In genomic region chr1:1116701-1117468, GRCh38 we compare ENCODE assay signal across 8 cellular contexts. TPM values are rescaled to one million over a fixed set of nuclear protein-coding genes. Genes with fewer than 3 reads are reported as not detected.
DNase-seq lines count a peak whose midpoint lies in the region; TF ChIP-seq lines count a peak whose summit lies in the region.

No MANE protein-coding gene starts in this region.

- WGBS in trophoblast cell (ENCODE audit: extremely low coverage, insufficient coverage, insufficient read length) = no CpG with 5 or more reads among the region's 47 CpGs

- H4K20me1 ChIP-seq in fibroblast of lung (ENCODE audit: control insufficient read depth, extremely low read depth, insufficient read depth, low read length) = no peaks in the 10 kb centered on the region

- H3K79me1 ChIP-seq in trophoblast cell (ENCODE audit: low read length) = peaks cover 4% of the 10 kb centered on the region

- no peaks in the 10 kb centered on the region for H3K36me3 ChIP-seq in fibroblast of lung (ENCODE audit: control insufficient read depth, insufficient read depth, low read length)
- H3K36me3 ChIP-seq in trophoblast cell (ENCODE audit: control insufficient read depth in 1 of 2, insufficient read depth in 2 of 2, low read length in 2 of 2) = peaks cover 12 to 15% of the 10 kb centered on the region in 2 experiments

- H3K4me2 ChIP-seq in fibroblast of lung (ENCODE audit: extremely low read depth, insufficient read depth, low read length) = peak overlapping the region; percentile 85
- H3K4me2 ChIP-seq in trophoblast cell (ENCODE audit: low read length) = peak overlapping the region; percentile 98

- H3K27me3 ChIP-seq in fibroblast of lung (ENCODE audit: control insufficient read depth, insufficient read depth, low read length) = no peaks in the 10 kb centered on the region
- H3K27me3 ChIP-seq in trophoblast cell (ENCODE audit: insufficient read depth, low read length) = no peaks in the 10 kb centered on the region

- no peaks in the 10 kb centered on the region for H3K4me1 ChIP-seq in fibroblast of lung (ENCODE audit: control insufficient read depth, extremely low read depth, insufficient read depth, low read length)
- peaks cover 2 to 4% of the 10 kb centered on the region in 2 experiments for H3K4me1 ChIP-seq in trophoblast cell (ENCODE audit: control insufficient read depth in 1 of 2, insufficient read depth in 2 of 2, low read length in 2 of 2)

- no peak overlapping the region for H2BK120ac ChIP-seq in trophoblast cell (ENCODE audit: insufficient read depth, low read length, poor library complexity)

- H4K12ac ChIP-seq in trophoblast cell (ENCODE audit: low read depth, low read length) = no peak overlapping the region

- H2AFZ ChIP-seq in fibroblast of lung (ENCODE audit: low read length) (peak overlapping the region; percentile 23), trophoblast cell (ENCODE audit: insufficient read depth, low read length, poor library complexity) (peak overlapping the region; percentile 86)

- TF ChIP-seq CTCF in HFF-Myc (IDR thresholded peaks at IDR 0.05; ENCODE audit: low read depth, low read length, missing control alignments) = no peak
- no peak for TF ChIP-seq CTCF in fibroblast of lung (conservative IDR thresholded peaks at IDR 0.05 in 1 of 2, IDR thresholded peaks at IDR 0.05 in 1 of 2; ENCODE audit: low read depth in 1 of 2, low read length in 2 of 2)
- TF ChIP-seq CTCF in GM20000 (IDR thresholded peaks at IDR 0.05; ENCODE audit: extremely low read depth, missing control alignments) = no peak

- peaks cover 15% of the 10 kb centered on the region for H3K4me1 Mint-ChIP-seq in activated CD4-positive, alpha-beta memory T cell treated with anti-CD3 and anti-CD28 coated beads, Interleukin-2, amount 10 ng/mL, durations not matched to agents 7 days and 5 days

- H3K79me2 ChIP-seq in fibroblast of lung (ENCODE audit: control insufficient read depth, insufficient read depth, low read length) (no peaks in the 10 kb centered on the region), trophoblast cell (ENCODE audit: control insufficient read depth, insufficient read depth, low read length, poor library complexity) (no peaks in the 10 kb centered on the region)

- DNase-seq in AG08395 (ENCODE audit: low spot score) = peak; percentile 12
- no peak for DNase-seq in HFF-Myc (ENCODE audit: extremely low read depth, low read depth)
- DNase-seq in activated CD4-positive, alpha-beta memory T cell treated with anti-CD3 and anti-CD28 coated beads, Interleukin-2, amount 10 ng/mL, durations not matched to agents 7 days and 5 days = peak; percentile 47
- DNase-seq in fibroblast of lung (ENCODE audit: low read depth in 2 of 2) = peak in 1 of 2 donors; percentile 16
- DNase-seq in trophoblast cell = peak; percentile 43 to 68
- no peak for DNase-seq in DMS114 treated with DMSO at 0.1 percent for 48 hours (lab: John Stamatoyannopoulos, UW; ENCODE audit: unreplicated experiment)
- no peak for DNase-seq in GM20000 (ENCODE audit: low spot score)
- DNase-seq in epidermal melanocyte (ENCODE audit: insufficient read length, low spot score) = no peak

- H3K9me3 Mint-ChIP-seq in activated CD4-positive, alpha-beta memory T cell treated with anti-CD3 and anti-CD28 coated beads, Interleukin-2, amount 10 ng/mL, durations not matched to agents 7 days and 5 days = peaks cover 13% of the 10 kb centered on the region

- no peak overlapping the region for H3K27ac ChIP-seq in fibroblast of lung (ENCODE audit: insufficient read depth, low read length)
- H3K27ac ChIP-seq in trophoblast cell (ENCODE audit: low read depth, low read length) = no peak overlapping the region

- H3K4me3 ChIP-seq in HFF-Myc (replicated peaks; ENCODE audit: low read depth, low read length) (peak overlapping the region; percentile 63), fibroblast of lung (replicated peaks in 1 of 4; ENCODE audit: control extremely low read depth in 1 of 4, insufficient read depth in 1 of 4, low read depth in 3 of 4, low read length in 4 of 4) (peak overlapping the region; percentile 9 to 60 (median 43)), trophoblast cell (ENCODE audit: low read depth, low read length) (peak overlapping the region; percentile 77)

- H3K9me3 ChIP-seq in fibroblast of lung (ENCODE audit: control insufficient read depth, insufficient read depth, low read depth, low read length) (no peaks in the 10 kb centered on the region), trophoblast cell (ENCODE audit: insufficient read depth, low read depth, low read length) (peaks cover 18% of the 10 kb centered on the region)

- no peak overlapping the region for H2AK5ac ChIP-seq in trophoblast cell (ENCODE audit: low read length)

- peaks cover 15% of the 10 kb centered on the region for H3K27me3 Mint-ChIP-seq in activated CD4-positive, alpha-beta memory T cell treated with anti-CD3 and anti-CD28 coated beads, Interleukin-2, amount 10 ng/mL, durations not matched to agents 7 days and 5 days

- CTCF ChIA-PET in activated CD4-positive, alpha-beta memory T cell treated with anti-CD3 and anti-CD28 coated beads, Interleukin-2, amount 10 ng/mL, durations not matched to agents 7 days and 5 days (lab: Charles Lee) = interaction anchor here (1.0 to 1.4 kb wide), 2 partner anchors 84 to 114 kb away, joined by 3 to 4 read pairs; no protein-coding TSS in a partner anchor

- POLR2A ChIA-PET in activated CD4-positive, alpha-beta memory T cell treated with anti-CD3 and anti-CD28 coated beads, Interleukin-2, amount 10 ng/mL, durations not matched to agents 7 days and 5 days (lab: Charles Lee) = interaction anchor here (1.2 to 1.8 kb wide), 2 partner anchors 99 to 174 kb away, joined by 5 to 11 read pairs; no protein-coding TSS in a partner anchor

- H3K18ac ChIP-seq in trophoblast cell (ENCODE audit: low read length) = no peak overlapping the region

- H2BK12ac ChIP-seq in trophoblast cell (ENCODE audit: low read length) = no peak overlapping the region

- H3K27ac Mint-ChIP-seq in activated CD4-positive, alpha-beta memory T cell treated with anti-CD3 and anti-CD28 coated beads, Interleukin-2, amount 10 ng/mL, durations not matched to agents 7 days and 5 days = no peak overlapping the region

- H3K23ac ChIP-seq in trophoblast cell (ENCODE audit: low read length) = no peak overlapping the region

- H4K8ac ChIP-seq in trophoblast cell (ENCODE audit: low read depth, low read length) = peak overlapping the region; percentile 58

- H2BK5ac ChIP-seq in trophoblast cell (ENCODE audit: low read depth, low read length, poor library complexity) = no peak overlapping the region

- H3K14ac ChIP-seq in trophoblast cell (ENCODE audit: low read length) = peak overlapping the region; percentile 47

- peaks cover 27% of the 10 kb centered on the region for H3K36me3 Mint-ChIP-seq in activated CD4-positive, alpha-beta memory T cell treated with anti-CD3 and anti-CD28 coated beads, Interleukin-2, amount 10 ng/mL, durations not matched to agents 7 days and 5 days (ENCODE audit: low read depth)

- H3K9ac ChIP-seq in fibroblast of lung (ENCODE audit: insufficient read depth, low read length) (peak overlapping the region; percentile 30), trophoblast cell (ENCODE audit: low read length) (peak overlapping the region; percentile 57)

- peak overlapping the region; percentile 57 for H3K4me3 Mint-ChIP-seq in activated CD4-positive, alpha-beta memory T cell treated with anti-CD3 and anti-CD28 coated beads, Interleukin-2, amount 10 ng/mL, durations not matched to agents 7 days and 5 days

- no peak overlapping the region for H3K4ac ChIP-seq in trophoblast cell (ENCODE audit: low read depth, low read length)

- no peak overlapping the region for H4K91ac ChIP-seq in trophoblast cell (ENCODE audit: low read depth, low read length)

RNA-seq across cellular contexts. Expression of gene C1orf159, which starts 1.0 kb away (rescaled TPM):
- total RNA-seq in activated CD4-positive, alpha-beta memory T cell treated with anti-CD3 and anti-CD28 coated beads, Interleukin-2, amount 10 ng/mL, durations not matched to agents 7 days and 5 days = 10 to 100 TPM; 18.6 to 19.9 TPM
- 3.1 and 3.3 TPM in 2 replicates for total RNA-seq in fibroblast of lung
- 2.6 and 3.4 TPM in 2 replicates for polyA plus RNA-seq in fibroblast of lung
- polyA plus RNA-seq in fibroblast of lung (2012) = 5.0 and 6.2 TPM in 2 replicates
- 1.7 TPM in 2 replicates for polyA minus RNA-seq in fibroblast of lung (ENCODE audit: low replicate concordance)
- polyA plus RNA-seq in trophoblast cell (2013) = 12.1 and 12.5 TPM in 2 replicates

RNA-seq across cellular contexts. Expression of gene RNF223, which starts 42.8 kb away (rescaled TPM):
- not detected for total RNA-seq in activated CD4-positive, alpha-beta memory T cell treated with anti-CD3 and anti-CD28 coated beads, Interleukin-2, amount 10 ng/mL, durations not matched to agents 7 days and 5 days
- total RNA-seq in fibroblast of lung = not detected in 2 replicates
- not detected in 2 replicates for polyA plus RNA-seq in fibroblast of lung
- not detected in 2 replicates for polyA plus RNA-seq in fibroblast of lung (2012)
- not detected in 2 replicates for polyA minus RNA-seq in fibroblast of lung (ENCODE audit: low replicate concordance)
- polyA plus RNA-seq in trophoblast cell (2013) = 3.2 and 3.4 TPM in 2 replicates

RNA-seq across cellular contexts. Expression of gene TTLL10, which starts 56.8 kb away (rescaled TPM):
- total RNA-seq in activated CD4-positive, alpha-beta memory T cell treated with anti-CD3 and anti-CD28 coated beads, Interleukin-2, amount 10 ng/mL, durations not matched to agents 7 days and 5 days = not detected
- total RNA-seq in fibroblast of lung = under 0.01 TPM in 1 of 2 replicates, not detected in the other
- not detected in 2 replicates for polyA plus RNA-seq in fibroblast of lung
- polyA plus RNA-seq in fibroblast of lung (2012) = not detected in 2 replicates
- not detected in 2 replicates for polyA minus RNA-seq in fibroblast of lung (ENCODE audit: low replicate concordance)
- polyA plus RNA-seq in trophoblast cell (2013) = not detected in 2 replicates

Comparison
In these comparisons a context has a peak if more than half of its experiments do, and no peak if none do; other contexts are left out.
1. DNase-seq: peak in AG08395 (single experiment), activated CD4-positive, alpha-beta memory T cell treated with anti-CD3 and anti-CD28 coated beads, Interleukin-2, amount 10 ng/mL, durations not matched to agents 7 days and 5 days (single experiment) and trophoblast cell (2 of 2); none in HFF-Myc (single experiment), DMS114 treated with DMSO at 0.1 percent for 48 hours (single experiment), GM20000 (single experiment) and epidermal melanocyte (single experiment).
2. Peak in every context shown above with its lines, with median percentiles within 50 percentile points of each other: H3K4me3 ChIP-seq.